In genomic region chr19:45403781-45404556, GRCh38 we compare ENCODE assay signal across 8 cellular contexts. TPM values are rescaled to one million over a fixed set of nuclear protein-coding genes. Genes with fewer than 3 reads are reported as not detected.
DNase-seq lines count a peak whose midpoint lies in the region; TF ChIP-seq lines count a peak whose summit lies in the region.

No MANE protein-coding gene starts in this region.

- no peak for TF ChIP-seq EP300 in transverse colon (IDR thresholded peaks at IDR 0.05; ENCODE audit: low read depth)

- peak overlapping the region; percentile 98 for H3K4me2 ChIP-seq in MM.1S (ENCODE audit: low read depth, low read length)

- H3K9me3 ChIP-seq in MM.1S (replicated peaks; ENCODE audit: insufficient read depth, low read length) (no peaks in the 10 kb centered on the region), muscle layer of duodenum (ENCODE audit: control insufficient read depth in 1 of 2, low read length in 2 of 2) (no peaks in the 10 kb centered on the region), transverse colon (no peaks in the 10 kb centered on the region)

- H3K27me3 ChIP-seq in MM.1S (replicated peaks; ENCODE audit: insufficient read depth, low read length) (no peaks in the 10 kb centered on the region), muscle layer of duodenum (ENCODE audit: low read depth, low read length) (peaks cover 13% of the 10 kb centered on the region), transverse colon (peaks cover 16% of the 10 kb centered on the region)

- H3K36me3 ChIP-seq in MM.1S (replicated peaks; ENCODE audit: insufficient read depth, low read length): no peaks in the 10 kb centered on the region
- H3K36me3 ChIP-seq in muscle layer of duodenum (ENCODE audit: control insufficient read depth in 1 of 2, insufficient read depth in 2 of 2, low read length in 2 of 2): peaks cover 0 to 12% of the 10 kb centered on the region in 2 donors
- H3K36me3 ChIP-seq in transverse colon: no peaks in the 10 kb centered on the region

- peak overlapping the region; percentile 93 for H2AFZ ChIP-seq in MM.1S (ENCODE audit: low read length)

- no peaks in the 10 kb centered on the region for H4K20me1 ChIP-seq in MM.1S (ENCODE audit: insufficient read depth, low read length)

- no peak overlapping the region for H3K27ac ChIP-seq in MM.1S (ENCODE audit: low read length)
- H3K27ac ChIP-seq in muscle layer of duodenum (ENCODE audit: low read length): no peak overlapping the region
- peak overlapping the region; percentile 92 to 95 (median 94) for H3K27ac ChIP-seq in transverse colon

- peak overlapping the region; percentile 95 for H3K4me3 ChIP-seq in MM.1S (ENCODE audit: low read length)
- H3K4me3 ChIP-seq in muscle layer of duodenum (ENCODE audit: low read depth in 1 of 2, low read length in 2 of 2): peak overlapping the region; percentile 91 to 96
- H3K4me3 ChIP-seq in transverse colon: peak overlapping the region; percentile 43 to 86 (median 58)

- peak; percentile 75 for TF ChIP-seq CTCF in MM.1S (IDR thresholded peaks at IDR 0.05; ENCODE audit: low read length)
- peak; percentile 35 to 68 (median 54) for TF ChIP-seq CTCF in transverse colon (IDR thresholded peaks at IDR 0.05)

- DNase-seq in ELF-1 (ENCODE audit: low read depth, low spot score) (peak; percentile 85), MM.1S (peak; percentile 76), transverse colon (peak; percentile 82), T1000 (lab: John Stamatoyannopoulos, UW) (no peak), posterior vena cava (ENCODE audit: low spot score) (no peak)
- DNase-seq in activated CD4-positive, alpha-beta T cell treated with anti-CD3 and anti-CD28 coated beads, Interleukin-2, amount 50 U/mL, for 1 hour: peak; percentile 60
- DNase-seq in effector CD8-positive, alpha-beta T cell (lab: John Stamatoyannopoulos, UW): peak; percentile 36

- in situ Hi-C loops in transverse colon (cut with MboI; ENCODE audit: low pct_ligation_motif_present in 1 of 4, low pct_unique_long_range_greater_than_20kb in 1 of 4, low sequenced_read_pairs in 3 of 4): no loop called here

- H3K9me2 ChIP-seq in MM.1S (replicated peaks; ENCODE audit: insufficient read depth, low read length): no peaks in the 10 kb centered on the region

- peaks cover 25% of the 10 kb centered on the region for H3K79me2 ChIP-seq in MM.1S (ENCODE audit: low read length)

- TF ChIP-seq POLR2A in transverse colon (IDR thresholded peaks at IDR 0.05): no peak

- H3K4me1 ChIP-seq in MM.1S (ENCODE audit: low read length) (no peaks in the 10 kb centered on the region), muscle layer of duodenum (ENCODE audit: control insufficient read depth in 1 of 2, insufficient read depth in 2 of 2, low read length in 2 of 2) (peaks cover 4 to 35% of the 10 kb centered on the region in 2 donors), transverse colon (peaks cover 5 to 44% (median 32%) of the 10 kb centered on the region in 4 donors)

- intact Hi-C loops in transverse colon (cut with DNase I; ENCODE audit: low total_unique reads): no loop called here
- intact Hi-C loops in posterior vena cava (cut with DNase I): loop anchor here in 1 of 2 donors (5.0 kb wide), 1 partner anchor 372 kb away; no protein-coding TSS in a partner anchor

- peak overlapping the region; percentile 89; the same call in 1 of the 2 replicates for H3K9ac ChIP-seq in MM.1S (ENCODE audit: low read length)

- 38% methylated on average over 14 of the region's 25 CpGs; no CpG with 5 or more reads in 1 of the 2 donors for WGBS in transverse colon (ENCODE audit: low coverage in 1 of 2), 2 donors

- no peaks in the 10 kb centered on the region for H3F3A ChIP-seq in MM.1S (ENCODE audit: insufficient read depth, low read length)

RNA-seq across cellular contexts. Expression of gene PPP1R13L, which starts 0.9 kb away (rescaled TPM):
- total RNA-seq in transverse colon: 100 to 1,000 TPM in 1 of 4 donors, 10 to 100 TPM in 3; 28.5 to 298 (median 44.4) TPM
- total RNA-seq in posterior vena cava: 10 to 100 TPM; 20.1 to 31.2 TPM

RNA-seq across cellular contexts. Expression of gene POLR1G, which starts 2.5 kb away (rescaled TPM):
- total RNA-seq in transverse colon: 1 to 10 TPM in 3 of 4 donors, under 1 TPM in 1; 1.00 to 3.5 (median 1.2) TPM
- total RNA-seq in posterior vena cava: 1 to 10 TPM; 4.2 to 4.8 TPM

RNA-seq across cellular contexts. Expression of gene ERCC1, which starts 19.7 kb away (rescaled TPM):
- total RNA-seq in transverse colon (10 to 100 TPM; 38.8 to 42.6 (median 40.0) TPM), posterior vena cava (10 to 100 TPM; 65.0 to 68.4 TPM)

RNA-seq across cellular contexts. Expression of gene ERCC2, which starts 33.6 kb away (rescaled TPM):
- total RNA-seq in transverse colon: 10 to 100 TPM in 1 of 4 donors, 1 to 10 TPM in 3; 3.0 to 46.2 (median 9.2) TPM
- total RNA-seq in posterior vena cava: 10 to 100 TPM; 13.6 to 14.1 TPM

Comparison
In these comparisons a context has a peak if more than half of its experiments do, and no peak if none do; other contexts are left out.
1. DNase-seq: peak in ELF-1 (single experiment), MM.1S (single experiment), activated CD4-positive, alpha-beta T cell treated with anti-CD3 and anti-CD28 coated beads, Interleukin-2, amount 50 U/mL, for 1 hour (single experiment), effector CD8-positive, alpha-beta T cell (single experiment) and transverse colon (single experiment); none in T1000 (single experiment) and posterior vena cava (single experiment).
2. H3K27ac ChIP-seq: peak in transverse colon (4 of 4); none in MM.1S (single experiment) and muscle layer of duodenum (single experiment).
3. Peak in every context shown above with its lines, with median percentiles within 50 percentile points of each other: H3K4me3 ChIP-seq.